In the genomic region with DNA sequence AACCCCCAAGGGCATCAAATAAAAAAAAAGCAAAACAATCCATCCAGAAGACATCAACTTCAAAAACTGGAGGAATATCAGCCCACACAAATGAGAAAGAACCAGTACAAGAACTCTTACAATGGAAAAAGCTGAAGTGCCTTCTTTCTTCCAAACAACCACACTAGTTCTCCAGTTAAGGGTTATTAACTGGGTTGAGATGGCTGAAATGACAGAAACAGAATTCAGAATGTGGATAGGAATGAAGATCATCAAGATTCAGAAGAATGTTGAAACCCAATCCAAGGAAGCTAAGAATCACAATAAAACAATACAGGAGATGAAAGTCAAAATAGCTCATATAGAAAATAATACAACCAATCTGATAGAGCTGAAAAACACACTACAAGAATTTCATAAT, we compare ENCODE assay signal across 27 cellular contexts.
"Had no signal": no experiment of that assay in that cellular context is flagged by ENCODE, and none has a peak within 500 bp of the region (broad histone marks: within the 10 kb centered on the region; RNA-seq: fewer than 3 reads in every experiment).

No MANE protein-coding gene starts in this region.

- DNase-seq: natural killer cell; occipital lobe; ovary; posterior cingulate gyrus; psoas muscle; right cardiac atrium; right lobe of liver; sigmoid colon; small intestine; spleen; stimulated activated CD4-positive, alpha-beta T cell treated with anti-CD3 and anti-CD28 coated beads, Interleukin-12 subunit alpha, Interleukin-12 subunit beta, amount 100 ng/mL, for 4 hours; stimulated activated CD4-positive, alpha-beta T cell treated with anti-CD3 and anti-CD28 coated beads, Interleukin-1b, Interleukin-23, amount 100 ng/mL, for 48 hours; stimulated activated CD4-positive, alpha-beta T cell treated with anti-CD3 and anti-CD28 coated beads, Interleukin-4, amount 100 ng/mL, for 1 hour; stimulated activated CD4-positive, alpha-beta T cell treated with anti-CD3 and anti-CD28 coated beads, Interleukin-4, amount 100 ng/mL, for 4 hours; stimulated activated CD8-positive, alpha-beta memory T cell treated with anti-CD3 and anti-CD28 coated beads, Interleukin-4, amount 100 ng/mL, for 48 hours; stimulated activated naive CD4-positive, alpha-beta T cell; stimulated activated naive CD8-positive, alpha-beta T cell treated with anti-CD3 and anti-CD28 coated beads, Interleukin-15, amount 100 ng/mL, for 72 hours; stimulated activated naive CD8-positive, alpha-beta T cell treated with anti-CD3 and anti-CD28 coated beads, Interleukin-15, Interleukin-2, amounts not matched to agents 100 U/mL and 50 U/mL, for 24 hours; substantia nigra; testis; tibial artery; transverse colon; upper lobe of right lung; uterus had no signal

- H3K79me2 ChIP-seq: parathyroid adenoma had no signal

- H3K4me1 ChIP-seq: parathyroid adenoma, psoas muscle, right lobe of liver, sigmoid colon, spleen, suprapubic skin, testis, tibial artery, transverse colon, upper lobe of right lung, uterus had no signal

- FAIRE-seq: small intestine had no signal

- H3K9me3 ChIP-seq: ovary, psoas muscle, right lobe of liver, sigmoid colon, suprapubic skin, testis, transverse colon, upper lobe of right lung had no signal

- H2AFZ ChIP-seq: neural progenitor cell, parathyroid adenoma had no signal

- H3K36me3 ChIP-seq: neural progenitor cell, ovary, right lobe of liver, sigmoid colon, suprapubic skin, upper lobe of right lung, uterus had no signal

- H3K4me2 ChIP-seq: neural progenitor cell had no signal

- H3K9ac ChIP-seq: neural progenitor cell, parathyroid adenoma had no signal

- H3K27me3 ChIP-seq: neural progenitor cell, ovary, right lobe of liver, sigmoid colon, spleen, suprapubic skin, testis, tibial artery, transverse colon, upper lobe of right lung, uterus had no signal

- H3K4me3 ChIP-seq: neural progenitor cell, ovary, psoas muscle, right lobe of liver, sigmoid colon, spleen, suprapubic skin, testis, tibial artery, transverse colon, upper lobe of right lung, uterus had no signal

- H3K27ac ChIP-seq: neural progenitor cell, ovary, parathyroid adenoma, psoas muscle, right lobe of liver, sigmoid colon, spleen, suprapubic skin, testis, tibial artery, transverse colon, upper lobe of right lung, uterus had no signal
